ENCODE assay signal across 2 cellular contexts in genomic region chr20:63737940-63738686, GRCh38.
TF ChIP-seq lines count a peak whose summit lies in the region.

No MANE protein-coding gene starts in this region.

TF ChIP-seq in IMR-90, 13 proteins besides CTCF, POLR2A, EP300 and RAD21:
- no peak for TF ChIP-seq RFX5 (IDR thresholded peaks at IDR 0.05; ENCODE audit: low read depth, low read length)
- no peak for TF ChIP-seq ELK1 (IDR thresholded peaks at IDR 0.05; ENCODE audit: borderline replicate concordance, low read depth, low read length)
- no peak for TF ChIP-seq CHD1 (IDR thresholded peaks at IDR 0.05; ENCODE audit: low read depth, low read length)
- TF ChIP-seq MAFK (IDR thresholded peaks at IDR 0.05; ENCODE audit: low read depth, low read length) = no peak
- TF ChIP-seq BHLHE40 (IDR thresholded peaks at IDR 0.05; ENCODE audit: low read depth, low read length) = no peak
- TF ChIP-seq CEBPB (IDR thresholded peaks at IDR 0.05; ENCODE audit: low read depth, low read length) = no peak
- TF ChIP-seq MAZ (IDR thresholded peaks at IDR 0.05; ENCODE audit: borderline replicate concordance, low read depth, low read length) = no peak
- TF ChIP-seq USF2 (IDR thresholded peaks at IDR 0.05; ENCODE audit: low read depth, low read length) = no peak
TF ChIP-seq in IMR-90: peak in this region for 0.

TF ChIP-seq in GM12878, 131 proteins besides CTCF, POLR2A, EP300 and RAD21:
- TF ChIP-seq EGR1 (IDR thresholded peaks at IDR 0.05; ENCODE audit: borderline replicate concordance in 1 of 2, low read depth in 2 of 2, low read length in 2 of 2) (peak in 1 of 2 experiments; percentile 20; a peak in 1 of 3 replicates), CUX1 (IDR thresholded peaks at IDR 0.05; ENCODE audit: insufficient replicate concordance, low read depth, low read length) (no peak), BHLHE40 (IDR thresholded peaks at IDR 0.05; ENCODE audit: borderline replicate concordance in 1 of 2, low read depth in 2 of 2, low read length in 1 of 2) (peak in 1 of 2 experiments; percentile 61; a peak in 2 of 4 replicates), SUZ12 (IDR thresholded peaks at IDR 0.05; ENCODE audit: unreplicated experiment) (no peak), NR2F1 (conservative IDR thresholded peaks at IDR 0.05) (0 out of 2 replicates have a peak, but pooled peaks have one; percentile 61)
